In genomic region chr2:127423476-127423840, GRCh38 we compare ENCODE assay signal across 1 cellular context.
A peak's percentile ranks its signal among the peaks of the same experiment; 100 is the strongest.
TF ChIP-seq lines count a peak whose summit lies in the region.

No MANE protein-coding gene starts in this region.

TF ChIP-seq in HEK293, 187 proteins besides CTCF, POLR2A, EP300 and RAD21 (continued from another document):
- no peak for TF ChIP-seq ZNF280C (tag by site-specific recombination; IDR thresholded peaks at IDR 0.05)
- no peak for TF ChIP-seq ZNF184 (tag by site-specific recombination; IDR thresholded peaks at IDR 0.05)
- peak; percentile 71 for TF ChIP-seq GLIS2 (tag by site-specific recombination; IDR thresholded peaks at IDR 0.05)
- TF ChIP-seq ZNF585B (tag by site-specific recombination; IDR thresholded peaks at IDR 0.05): no peak
- TF ChIP-seq ZNF707 (tag by site-specific recombination; IDR thresholded peaks at IDR 0.05): no peak
- TF ChIP-seq ZNF366 (tag by site-specific recombination; conservative IDR thresholded peaks at IDR 0.05): 0 out of 2 replicates have a peak, but pooled peaks have one; percentile 19
- no peak for TF ChIP-seq YY2 (tag by site-specific recombination; IDR thresholded peaks at IDR 0.05)
- no peak for TF ChIP-seq ZSCAN16 (tag by site-specific recombination; IDR thresholded peaks at IDR 0.05)
- TF ChIP-seq ZXDB (tag by site-specific recombination; IDR thresholded peaks at IDR 0.05): peak; percentile 33; the same call in 1 of the 2 replicates
- TF ChIP-seq MYNN (tag by site-specific recombination; IDR thresholded peaks at IDR 0.05; ENCODE audit: borderline replicate concordance): no peak
- TF ChIP-seq ZBTB26 (tag by site-specific recombination; optimal IDR thresholded peaks at IDR 0.05): peak; percentile 40
- peak; percentile 52 for TF ChIP-seq ZNF335 (tag by site-specific recombination; conservative IDR thresholded peaks at IDR 0.05)
- TF ChIP-seq ATF2 (tag by site-specific recombination; IDR thresholded peaks at IDR 0.05; ENCODE audit: low read depth): no peak
- no peak for TF ChIP-seq ZSCAN18 (tag by site-specific recombination; IDR thresholded peaks at IDR 0.05)
- no peak for TF ChIP-seq KLF17 (tag by site-specific recombination; IDR thresholded peaks at IDR 0.05)
- no peak for TF ChIP-seq ZNF146 (tag by site-specific recombination; IDR thresholded peaks at IDR 0.05)
- TF ChIP-seq ZNF530 (tag by site-specific recombination; IDR thresholded peaks at IDR 0.05; ENCODE audit: low read depth): no peak
- TF ChIP-seq ZIC2 (tag by site-specific recombination; IDR thresholded peaks at IDR 0.05): 0 out of 2 replicates have a peak, but pooled peaks have one; percentile 19
- no peak for TF ChIP-seq TRIM28 (IDR thresholded peaks at IDR 0.05; ENCODE audit: borderline replicate concordance, low read length)
- TF ChIP-seq ZNF362 (tag by site-specific recombination; IDR thresholded peaks at IDR 0.05): no peak
- no peak for TF ChIP-seq ZNF514 (tag by site-specific recombination; IDR thresholded peaks at IDR 0.05)
- no peak for TF ChIP-seq ZBTB11 (tag by site-specific recombination; conservative IDR thresholded peaks at IDR 0.05; ENCODE audit: low read depth)
- no peak for TF ChIP-seq ZNF626 (tag by site-specific recombination; IDR thresholded peaks at IDR 0.05)
- no peak for TF ChIP-seq ZNF600 (tag by site-specific recombination; IDR thresholded peaks at IDR 0.05)
- TF ChIP-seq SCRT1 (tag by site-specific recombination; IDR thresholded peaks at IDR 0.05; ENCODE audit: borderline replicate concordance): no peak
- TF ChIP-seq GLIS1 (tag by site-specific recombination; IDR thresholded peaks at IDR 0.05): peak; percentile 90
